12 cellular contexts compared by ENCODE assay signal in genomic region chr11:33682446-33682845, GRCh38. TPM values are rescaled to one million over a fixed set of nuclear protein-coding genes. Genes with fewer than 3 reads are reported as not detected.
DNase-seq lines count a peak whose midpoint lies in the region; ATAC-seq, FAIRE-seq and TF ChIP-seq lines count a peak whose summit lies in the region.
"Had no signal": no experiment of that assay in that cellular context is flagged by ENCODE, and none has a peak within 500 bp of the region (broad histone marks: within the 10 kb centered on the region; RNA-seq: fewer than 3 reads in every experiment).

No MANE protein-coding gene starts in this region.

- no peaks in the 10 kb centered on the region for H3K36me3 ChIP-seq in left ventricle myocardium inferior
- no peaks in the 10 kb centered on the region for H3K36me3 ChIP-seq in PC-3 (ENCODE audit: low read depth, low read length)
- H3K36me3 ChIP-seq in testis (ENCODE audit: low read depth, missing control alignments), result no peaks in the 10 kb centered on the region

- FAIRE-seq in GM12892 (lab: Jason Lieb, UNC), result no peak

- no peaks in the 10 kb centered on the region for H3K9me2 ChIP-seq in PC-3 (replicated peaks; ENCODE audit: low read length)

- no peak overlapping the region for H3K4me2 ChIP-seq in PC-3 (ENCODE audit: low read length)

- DNase-seq in left ventricle myocardium inferior (no peak), right cardiac atrium (no peak), PC-3 (peak; percentile 57), testis (peak; percentile 36), NCI-H774 (lab: John Stamatoyannopoulos, UW) (no peak), GM12892 (ENCODE audit: insufficient read length) (no peak)
- no peak for DNase-seq in activated naive CD4-positive, alpha-beta T cell treated with Interleukin-2 at 50 U/mL for 16 hours
- DNase-seq: activated naive CD8-positive, alpha-beta T cell treated with anti-CD3 and anti-CD28 coated beads for 36 hours; cortex of kidney; NCI-H187 treated with DMSO at 0.1 percent for 48 hours had no signal

- CTCF ChIA-PET in PC-3 (lab: Charles Lee), result no interaction called here

- H3K4me1 ChIP-seq in left ventricle myocardium inferior (no peaks in the 10 kb centered on the region), right cardiac atrium (ENCODE audit: control insufficient read depth, insufficient read depth, low read length) (no peaks in the 10 kb centered on the region), PC-3 (ENCODE audit: insufficient read depth, low read length) (peaks cover 11% of the 10 kb centered on the region), testis (no peaks in the 10 kb centered on the region)

- H3K27me3 ChIP-seq in left ventricle myocardium inferior (ENCODE audit: low read depth) (peaks cover 6% of the 10 kb centered on the region), right cardiac atrium (ENCODE audit: control insufficient read depth, insufficient read depth) (peaks cover 5% of the 10 kb centered on the region), PC-3 (ENCODE audit: low read length) (no peaks in the 10 kb centered on the region), testis (no peaks in the 10 kb centered on the region)

- WGBS in right cardiac atrium, result 80% methylated on average over 4 of the region's 4 CpGs
- 77 to 78% methylated on average over 4 of the region's 4 CpGs for WGBS in testis, 2 donors

- H3F3A ChIP-seq in PC-3 (ENCODE audit: low read length, unreplicated experiment), result no peaks in the 10 kb centered on the region

- H4K20me1 ChIP-seq in PC-3 (ENCODE audit: low read length), result no peaks in the 10 kb centered on the region

- intact Hi-C loops in left ventricle myocardium inferior (cut with micrococcal nuclease), result no loop called here
- intact Hi-C loops in right cardiac atrium (cut with DNase I), result loop anchor here in 3 of 4 donors (10.0 kb wide), 2 partner anchors 138 to 518 kb away; partner anchors contain the start of gene CSTF3 (in 2 of the 3)
- intact Hi-C loops in PC-3 (cut with micrococcal nuclease), result no loop called here
- intact Hi-C loops in testis (cut with DNase I; ENCODE audit: low total_unique reads), result loop anchor here (10.0 kb wide), 1 partner anchor 318 kb away; no protein-coding TSS in a partner anchor

- POLR2A ChIA-PET in PC-3 (lab: Charles Lee; ENCODE audit: unreplicated experiment), result no interaction called here

- TF ChIP-seq CTCF in left ventricle myocardium inferior (IDR thresholded peaks at IDR 0.05; ENCODE audit: borderline replicate concordance) (peak; percentile 42), PC-3 (conservative IDR thresholded peaks at IDR 0.05; ENCODE audit: low read depth, low read length) (peak; percentile 49), testis (IDR thresholded peaks at IDR 0.05) (no peak)

- no peak for ATAC-seq in right cardiac atrium
- peak; percentile 40 for ATAC-seq in PC-3
- ATAC-seq in esophagus mucosa, result peak; percentile 91
- ATAC-seq: stimulated activated memory B cell treated with anti-CD40 and anti-IgM and Interleukin-4, amounts not matched to agents 10 μg/mL and 1 μg/mL and 100 μg/mL, for 72 hours had no signal

- no peaks in the 10 kb centered on the region for H3K79me2 ChIP-seq in PC-3 (ENCODE audit: low read length)

- H3K9ac ChIP-seq in PC-3 (ENCODE audit: low read length), result no peak overlapping the region

- H3K27ac ChIP-seq in left ventricle myocardium inferior (replicated peaks), result no peak overlapping the region
- H3K27ac ChIP-seq in right cardiac atrium (ENCODE audit: low read length), result no peak overlapping the region
- no peak overlapping the region for H3K27ac ChIP-seq in PC-3 (ENCODE audit: low read length)
- no peak overlapping the region for H3K27ac ChIP-seq in testis

- BruUV-seq in PC-3 (replicated peaks; lab: Mats Ljungman, UMichigan), result no TSS peak

- peaks cover 17% of the 10 kb centered on the region for H3K9me3 ChIP-seq in left ventricle myocardium inferior (replicated peaks)
- no peaks in the 10 kb centered on the region for H3K9me3 ChIP-seq in right cardiac atrium (ENCODE audit: control insufficient read depth, low read length)
- no peaks in the 10 kb centered on the region for H3K9me3 ChIP-seq in PC-3 (ENCODE audit: low read length)
- no peaks in the 10 kb centered on the region for H3K9me3 ChIP-seq in testis

- TF ChIP-seq POLR2A in testis (IDR thresholded peaks at IDR 0.05) (no peak), GM12892 (IDR thresholded peaks at IDR 0.05; ENCODE audit: low read depth, low read length) (no peak)

- no peak overlapping the region for H2AFZ ChIP-seq in PC-3 (ENCODE audit: low read length)

- H3K4me3 ChIP-seq in left ventricle myocardium inferior (no peak overlapping the region), right cardiac atrium (ENCODE audit: low read length) (no peak overlapping the region), PC-3 (ENCODE audit: low read length) (no peak overlapping the region), testis (no peak overlapping the region)

RNA-seq across cellular contexts. Expression of gene C11orf91, which starts 18.2 kb away (rescaled TPM):
- total RNA-seq in left ventricle myocardium inferior (not detected), right cardiac atrium (1 to 10 TPM in 1 of 4 donors, not detected in 3; 1.9 TPM), PC-3 (2014; rRNA removed) (1.0 TPM in 1 of 2 replicates, not detected in the other), esophagus mucosa (1.1 TPM), testis (under 1 TPM in 1 of 2 donors, not detected in 1; 0.81 TPM)
- polyA plus RNA-seq in right cardiac atrium (not detected), testis (ENCODE audit: insufficient read depth, low read depth, low replicate concordance) (12.8 TPM)
- polyA plus RNA-seq in GM12892 (2012; ENCODE audit: missing spikeins), result not detected

RNA-seq across cellular contexts. Expression of gene CD59, which starts 53.8 kb away (rescaled TPM):
- 789 TPM for total RNA-seq in left ventricle myocardium inferior
- 100 to 1,000 TPM; 619 to 780 (median 669) TPM for total RNA-seq in right cardiac atrium
- polyA plus RNA-seq in right cardiac atrium, result 245 TPM
- total RNA-seq in PC-3 (2014; rRNA removed), result 134 and 170 TPM in 2 replicates
- 319 TPM for total RNA-seq in esophagus mucosa
- total RNA-seq in testis, result 100 to 1,000 TPM; 157 to 230 TPM
- 343 TPM for polyA plus RNA-seq in testis (ENCODE audit: insufficient read depth, low read depth, low replicate concordance)
- 175 TPM for polyA plus RNA-seq in GM12892 (2012; ENCODE audit: missing spikeins)

Comparison
In these comparisons a context has a peak if more than half of its experiments do, and no peak if none do; other contexts are left out.
1. intact Hi-C loops: an anchor here in right cardiac atrium (10.0 kb wide) and testis (10.0 kb wide); none called in left ventricle myocardium inferior and PC-3.
2. DNase-seq: peak in PC-3 (single experiment) and testis (single experiment); none in left ventricle myocardium inferior (single experiment), right cardiac atrium (0 of 3), NCI-H774 (single experiment), activated naive CD4-positive, alpha-beta T cell treated with Interleukin-2 at 50 U/mL for 16 hours (single experiment) and GM12892 (single experiment).
3. CTCF ChIP-seq: peak in left ventricle myocardium inferior (single experiment) and PC-3 (single experiment); none in testis (0 of 3).
4. ATAC-seq: peak in PC-3 (single experiment) and esophagus mucosa (single experiment); none in right cardiac atrium (0 of 2).